Comparison of ENCODE assay signal across 1 cellular context in genomic region chr11:819943-820649, GRCh38.
TF ChIP-seq lines count a peak whose summit lies in the region.

No MANE protein-coding gene starts in this region.

TF ChIP-seq in HepG2, 621 proteins besides CTCF, POLR2A, EP300 and RAD21 (continued from another document and continues in another):
- TF ChIP-seq ZMAT3 (CRISPR knock-in tag; conservative IDR thresholded peaks at IDR 0.05) = no peak
- TF ChIP-seq, protein P1, sequence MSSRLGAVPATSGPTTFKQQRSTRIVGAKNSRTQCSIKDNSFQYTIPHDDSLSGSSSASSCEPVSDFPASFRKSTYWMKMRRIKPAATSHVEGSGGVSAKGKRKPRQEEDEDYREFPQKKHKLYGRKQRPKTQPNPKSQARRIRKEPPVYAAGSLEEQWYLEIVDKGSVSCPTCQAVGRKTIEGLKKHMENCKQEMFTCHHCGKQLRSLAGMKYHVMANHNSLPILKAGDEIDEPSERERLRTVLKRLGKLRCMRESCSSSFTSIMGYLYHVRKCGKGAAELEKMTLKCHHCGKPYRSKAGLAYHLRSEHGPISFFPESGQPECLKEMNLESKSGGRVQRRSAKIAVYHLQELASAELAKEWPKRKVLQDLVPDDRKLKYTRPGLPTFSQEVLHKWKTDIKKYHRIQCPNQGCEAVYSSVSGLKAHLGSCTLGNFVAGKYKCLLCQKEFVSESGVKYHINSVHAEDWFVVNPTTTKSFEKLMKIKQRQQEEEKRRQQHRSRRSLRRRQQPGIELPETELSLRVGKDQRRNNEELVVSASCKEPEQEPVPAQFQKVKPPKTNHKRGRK (CRISPR knock-in tag; IDR thresholded peaks at IDR 0.05) = no peak
- no peak for TF ChIP-seq TRIM22 (IDR thresholded peaks at IDR 0.05)
- no peak for TF ChIP-seq LCORL (IDR thresholded peaks at IDR 0.05)
- TF ChIP-seq LCORL (CRISPR knock-in tag; IDR thresholded peaks at IDR 0.05) = no peak; the same call in 1 of the 2 replicates
- TF ChIP-seq, protein P2, sequence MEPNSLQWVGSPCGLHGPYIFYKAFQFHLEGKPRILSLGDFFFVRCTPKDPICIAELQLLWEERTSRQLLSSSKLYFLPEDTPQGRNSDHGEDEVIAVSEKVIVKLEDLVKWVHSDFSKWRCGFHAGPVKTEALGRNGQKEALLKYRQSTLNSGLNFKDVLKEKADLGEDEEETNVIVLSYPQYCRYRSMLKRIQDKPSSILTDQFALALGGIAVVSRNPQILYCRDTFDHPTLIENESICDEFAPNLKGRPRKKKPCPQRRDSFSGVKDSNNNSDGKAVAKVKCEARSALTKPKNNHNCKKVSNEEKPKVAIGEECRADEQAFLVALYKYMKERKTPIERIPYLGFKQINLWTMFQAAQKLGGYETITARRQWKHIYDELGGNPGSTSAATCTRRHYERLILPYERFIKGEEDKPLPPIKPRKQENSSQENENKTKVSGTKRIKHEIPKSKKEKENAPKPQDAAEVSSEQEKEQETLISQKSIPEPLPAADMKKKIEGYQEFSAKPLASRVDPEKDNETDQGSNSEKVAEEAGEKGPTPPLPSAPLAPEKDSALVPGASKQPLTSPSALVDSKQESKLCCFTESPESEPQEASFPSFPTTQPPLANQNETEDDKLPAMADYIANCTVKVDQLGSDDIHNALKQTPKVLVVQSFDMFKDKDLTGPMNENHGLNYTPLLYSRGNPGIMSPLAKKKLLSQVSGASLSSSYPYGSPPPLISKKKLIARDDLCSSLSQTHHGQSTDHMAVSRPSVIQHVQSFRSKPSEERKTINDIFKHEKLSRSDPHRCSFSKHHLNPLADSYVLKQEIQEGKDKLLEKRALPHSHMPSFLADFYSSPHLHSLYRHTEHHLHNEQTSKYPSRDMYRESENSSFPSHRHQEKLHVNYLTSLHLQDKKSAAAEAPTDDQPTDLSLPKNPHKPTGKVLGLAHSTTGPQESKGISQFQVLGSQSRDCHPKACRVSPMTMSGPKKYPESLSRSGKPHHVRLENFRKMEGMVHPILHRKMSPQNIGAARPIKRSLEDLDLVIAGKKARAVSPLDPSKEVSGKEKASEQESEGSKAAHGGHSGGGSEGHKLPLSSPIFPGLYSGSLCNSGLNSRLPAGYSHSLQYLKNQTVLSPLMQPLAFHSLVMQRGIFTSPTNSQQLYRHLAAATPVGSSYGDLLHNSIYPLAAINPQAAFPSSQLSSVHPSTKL (CRISPR knock-in tag; IDR thresholded peaks at IDR 0.05) = no peak
- TF ChIP-seq, protein P3, sequence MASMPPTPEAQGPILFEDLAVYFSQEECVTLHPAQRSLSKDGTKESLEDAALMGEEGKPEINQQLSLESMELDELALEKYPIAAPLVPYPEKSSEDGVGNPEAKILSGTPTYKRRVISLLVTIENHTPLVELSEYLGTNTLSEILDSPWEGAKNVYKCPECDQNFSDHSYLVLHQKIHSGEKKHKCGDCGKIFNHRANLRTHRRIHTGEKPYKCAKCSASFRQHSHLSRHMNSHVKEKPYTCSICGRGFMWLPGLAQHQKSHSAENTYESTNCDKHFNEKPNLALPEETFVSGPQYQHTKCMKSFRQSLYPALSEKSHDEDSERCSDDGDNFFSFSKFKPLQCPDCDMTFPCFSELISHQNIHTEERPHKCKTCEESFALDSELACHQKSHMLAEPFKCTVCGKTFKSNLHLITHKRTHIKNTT (CRISPR knock-in tag; IDR thresholded peaks at IDR 0.05) = no peak
- 0 out of 2 replicates have a peak, but pooled peaks have one; percentile 18 for TF ChIP-seq ZNF687 (CRISPR knock-in tag; IDR thresholded peaks at IDR 0.05)
- peak; percentile 26; the same call in 1 of the 2 replicates for TF ChIP-seq FOXK1 (CRISPR knock-in tag; IDR thresholded peaks at IDR 0.05; ENCODE audit: borderline replicate concordance, low read depth)
- no peak for TF ChIP-seq ZNF451 (CRISPR knock-in tag; IDR thresholded peaks at IDR 0.05)
- no peak for TF ChIP-seq MAF1 (CRISPR knock-in tag; IDR thresholded peaks at IDR 0.05; ENCODE audit: borderline replicate concordance)
- TF ChIP-seq, protein P4, sequence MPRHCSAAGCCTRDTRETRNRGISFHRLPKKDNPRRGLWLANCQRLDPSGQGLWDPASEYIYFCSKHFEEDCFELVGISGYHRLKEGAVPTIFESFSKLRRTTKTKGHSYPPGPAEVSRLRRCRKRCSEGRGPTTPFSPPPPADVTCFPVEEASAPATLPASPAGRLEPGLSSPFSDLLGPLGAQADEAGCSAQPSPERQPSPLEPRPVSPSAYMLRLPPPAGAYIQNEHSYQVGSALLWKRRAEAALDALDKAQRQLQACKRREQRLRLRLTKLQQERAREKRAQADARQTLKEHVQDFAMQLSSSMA (CRISPR knock-in tag; IDR thresholded peaks at IDR 0.05) = no peak
- TF ChIP-seq GZF1 (CRISPR knock-in tag; IDR thresholded peaks at IDR 0.05) = 0 out of 2 replicates have a peak, but pooled peaks have one; percentile 40
- no peak for TF ChIP-seq NFKB2 (CRISPR knock-in tag; IDR thresholded peaks at IDR 0.05; ENCODE audit: borderline replicate concordance)
- 0 out of 2 replicates have a peak, but pooled peaks have one; percentile 40 for TF ChIP-seq ZBTB7A (CRISPR knock-in tag; IDR thresholded peaks at IDR 0.05)
- peak; percentile 51 for TF ChIP-seq PATZ1 (CRISPR knock-in tag; IDR thresholded peaks at IDR 0.05)
- no peak for TF ChIP-seq ZNF766 (CRISPR knock-in tag; IDR thresholded peaks at IDR 0.05; ENCODE audit: borderline replicate concordance)
- TF ChIP-seq ZSCAN31 (CRISPR knock-in tag; IDR thresholded peaks at IDR 0.05; ENCODE audit: low read depth) = no peak
- TF ChIP-seq ZNF335 (CRISPR knock-in tag; IDR thresholded peaks at IDR 0.05) = peak; percentile 93
- no peak for TF ChIP-seq CCDC6 (CRISPR knock-in tag; IDR thresholded peaks at IDR 0.05)
- TF ChIP-seq, protein P5, sequence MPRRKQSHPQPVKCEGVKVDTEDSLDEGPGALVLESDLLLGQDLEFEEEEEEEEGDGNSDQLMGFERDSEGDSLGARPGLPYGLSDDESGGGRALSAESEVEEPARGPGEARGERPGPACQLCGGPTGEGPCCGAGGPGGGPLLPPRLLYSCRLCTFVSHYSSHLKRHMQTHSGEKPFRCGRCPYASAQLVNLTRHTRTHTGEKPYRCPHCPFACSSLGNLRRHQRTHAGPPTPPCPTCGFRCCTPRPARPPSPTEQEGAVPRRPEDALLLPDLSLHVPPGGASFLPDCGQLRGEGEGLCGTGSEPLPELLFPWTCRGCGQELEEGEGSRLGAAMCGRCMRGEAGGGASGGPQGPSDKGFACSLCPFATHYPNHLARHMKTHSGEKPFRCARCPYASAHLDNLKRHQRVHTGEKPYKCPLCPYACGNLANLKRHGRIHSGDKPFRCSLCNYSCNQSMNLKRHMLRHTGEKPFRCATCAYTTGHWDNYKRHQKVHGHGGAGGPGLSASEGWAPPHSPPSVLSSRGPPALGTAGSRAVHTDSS (CRISPR knock-in tag; conservative IDR thresholded peaks at IDR 0.05) = no peak
- no peak for TF ChIP-seq ZNF207 (IDR thresholded peaks at IDR 0.05; ENCODE audit: borderline replicate concordance)
- TF ChIP-seq, protein P6, sequence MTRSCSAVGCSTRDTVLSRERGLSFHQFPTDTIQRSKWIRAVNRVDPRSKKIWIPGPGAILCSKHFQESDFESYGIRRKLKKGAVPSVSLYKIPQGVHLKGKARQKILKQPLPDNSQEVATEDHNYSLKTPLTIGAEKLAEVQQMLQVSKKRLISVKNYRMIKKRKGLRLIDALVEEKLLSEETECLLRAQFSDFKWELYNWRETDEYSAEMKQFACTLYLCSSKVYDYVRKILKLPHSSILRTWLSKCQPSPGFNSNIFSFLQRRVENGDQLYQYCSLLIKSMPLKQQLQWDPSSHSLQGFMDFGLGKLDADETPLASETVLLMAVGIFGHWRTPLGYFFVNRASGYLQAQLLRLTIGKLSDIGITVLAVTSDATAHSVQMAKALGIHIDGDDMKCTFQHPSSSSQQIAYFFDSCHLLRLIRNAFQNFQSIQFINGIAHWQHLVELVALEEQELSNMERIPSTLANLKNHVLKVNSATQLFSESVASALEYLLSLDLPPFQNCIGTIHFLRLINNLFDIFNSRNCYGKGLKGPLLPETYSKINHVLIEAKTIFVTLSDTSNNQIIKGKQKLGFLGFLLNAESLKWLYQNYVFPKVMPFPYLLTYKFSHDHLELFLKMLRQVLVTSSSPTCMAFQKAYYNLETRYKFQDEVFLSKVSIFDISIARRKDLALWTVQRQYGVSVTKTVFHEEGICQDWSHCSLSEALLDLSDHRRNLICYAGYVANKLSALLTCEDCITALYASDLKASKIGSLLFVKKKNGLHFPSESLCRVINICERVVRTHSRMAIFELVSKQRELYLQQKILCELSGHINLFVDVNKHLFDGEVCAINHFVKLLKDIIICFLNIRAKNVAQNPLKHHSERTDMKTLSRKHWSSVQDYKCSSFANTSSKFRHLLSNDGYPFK (CRISPR knock-in tag; IDR thresholded peaks at IDR 0.05; ENCODE audit: borderline replicate concordance) = no peak
- TF ChIP-seq PHB2 (IDR thresholded peaks at IDR 0.05; ENCODE audit: partially characterized antibody) = no peak
- TF ChIP-seq NR0B2 (CRISPR knock-in tag; IDR thresholded peaks at IDR 0.05) = peak; percentile 27; the same call in 1 of the 2 replicates
- TF ChIP-seq ZNF136 (CRISPR knock-in tag; IDR thresholded peaks at IDR 0.05; ENCODE audit: low read depth) = no peak
- TF ChIP-seq ZXDC (CRISPR knock-in tag; IDR thresholded peaks at IDR 0.05) = no peak
